ENCODE assay signal across 13 cellular contexts in the genomic region with DNA sequence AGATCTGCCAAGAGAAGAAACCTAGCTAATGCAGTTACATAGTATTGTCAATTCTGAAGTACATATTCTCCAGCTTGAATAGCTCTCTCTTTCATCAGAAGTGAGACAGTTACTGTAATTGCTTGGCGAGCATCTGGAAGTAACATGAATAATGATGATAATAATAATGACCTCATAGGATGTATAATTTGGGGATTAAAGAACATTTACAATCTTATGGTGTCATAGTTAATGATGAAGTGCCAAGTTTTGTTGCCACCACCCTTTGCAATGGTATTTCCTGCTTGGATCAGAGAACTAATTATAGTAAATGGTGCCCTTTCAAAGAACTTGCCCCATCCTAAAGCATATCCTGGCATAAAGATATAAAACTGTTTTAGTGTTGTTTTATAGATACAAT.
"Had no signal": no experiment of that assay in that cellular context is flagged by ENCODE, and none has a peak within 500 bp of the region (broad histone marks: within the 10 kb centered on the region; RNA-seq: fewer than 3 reads in every experiment).

No MANE protein-coding gene starts in this region.

- H3K4me3 ChIP-seq: coronary artery, ovary, spleen had no signal

- DNase-seq: activated CD4-positive, alpha-beta T cell treated with anti-CD3 and anti-CD28 coated beads, Interleukin-2, amount 50 U/mL, for 1 hour; activated naive CD4-positive, alpha-beta T cell treated with Interleukin-2 at 50 U/mL for 16 hours; activated T-cell treated with anti-CD3 and anti-CD28 coated beads for 4 hours; effector CD4-positive, alpha-beta T cell; islet precursor cell; naive B cell; ovary; spleen; stimulated activated CD4-positive, alpha-beta T cell treated with anti-CD3 and anti-CD28 coated beads, Interleukin-1b, Interleukin-23, amount 100 ng/mL, for 48 hours; stimulated activated naive CD8-positive, alpha-beta T cell treated with anti-CD3 and anti-CD28 coated beads, Interleukin-15, amount 100 ng/mL, for 72 hours had no signal

- H3K9me3 ChIP-seq: ovary, spleen had no signal

- H3K4me1 ChIP-seq: spleen had no signal

- H3K27ac ChIP-seq: coronary artery, ovary, spleen had no signal

- ATAC-seq: left lobe of liver; sciatic nerve; stimulated activated naive CD8-positive, alpha-beta T cell treated with anti-CD3 and anti-CD28 coated beads, Interleukin-15, amount 100 ng/mL, for 72 hours had no signal

- H3K36me3 ChIP-seq: ovary, spleen had no signal

- H3K27me3 ChIP-seq: ovary, spleen had no signal
